ENCODE assay signal across 7 cellular contexts in the genomic region with DNA sequence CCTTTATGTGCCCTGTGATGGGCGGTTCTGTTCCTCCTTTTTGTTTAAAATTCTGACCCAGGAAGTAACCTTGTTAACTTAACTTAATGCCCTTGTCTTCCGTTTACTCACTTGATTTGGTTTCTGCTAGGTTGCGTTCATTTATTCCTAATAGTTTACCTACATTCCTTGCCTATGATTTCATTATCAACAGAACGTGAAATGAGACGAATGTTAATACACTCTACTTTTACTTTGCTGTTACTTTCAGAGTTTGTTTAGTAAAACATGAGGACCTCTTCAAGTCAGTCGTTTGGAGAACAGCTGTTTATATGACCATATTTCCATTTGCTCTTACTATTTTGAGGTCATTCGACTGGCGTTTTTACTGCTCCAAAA. TPM values are rescaled to one million over a fixed set of nuclear protein-coding genes. Genes with fewer than 3 reads are reported as not detected.
DNase-seq lines count a peak whose midpoint lies in the region; ATAC-seq and TF ChIP-seq lines count a peak whose summit lies in the region.

No MANE protein-coding gene starts in this region.

- ATAC-seq in foreskin keratinocyte (no peak), left lobe of liver (no peak), HG02678 (IDR thresholded peaks at IDR 0.05; ENCODE audit: unreplicated experiment) (no peak)

- H3F3A ChIP-seq in SU-DHL-6 (ENCODE audit: insufficient read depth) = peaks cover 15% of the 10 kb centered on the region

- H3K4me3 ChIP-seq in H7 (ENCODE audit: insufficient read depth, low read depth, low read length) = peak overlapping the region; percentile 91
- H3K4me3 ChIP-seq in SU-DHL-6 (ENCODE audit: insufficient read depth, low read length, poor library complexity, severe bottlenecking) = peak overlapping the region; percentile 86
- peak overlapping the region; percentile 91 for H3K4me3 ChIP-seq in skeletal muscle satellite cell (ENCODE audit: low read length)

- DNase-seq in H7 (no peak), foreskin keratinocyte (peak; percentile 46 to 67), left lobe of liver (ENCODE audit: low spot score) (no peak), cerebellar cortex (ENCODE audit: low spot score) (no peak)

- H3K4me2 ChIP-seq in SU-DHL-6 (ENCODE audit: low read depth, low read length, poor library complexity, severe bottlenecking) (peak overlapping the region; percentile 91), skeletal muscle satellite cell (ENCODE audit: low read length) (peak overlapping the region; percentile 88)

- H3K27ac ChIP-seq in SU-DHL-6 (ENCODE audit: low read depth, low read length) = peak overlapping the region; percentile 87
- H3K27ac ChIP-seq in foreskin keratinocyte = peak overlapping the region; percentile 67

- H3K27me3 ChIP-seq in H7 (ENCODE audit: control insufficient read depth, insufficient read depth, low read length) (no peaks in the 10 kb centered on the region), SU-DHL-6 (ENCODE audit: low read length) (no peaks in the 10 kb centered on the region), foreskin keratinocyte (no peaks in the 10 kb centered on the region), skeletal muscle satellite cell (ENCODE audit: control insufficient read depth, insufficient read depth, low read length) (no peaks in the 10 kb centered on the region)

- H3K36me3 ChIP-seq in H7 (replicated peaks; ENCODE audit: control insufficient read depth, insufficient read depth, low read length) (no peaks in the 10 kb centered on the region), SU-DHL-6 (ENCODE audit: low read length) (0 out of 2 replicates have a peak, but pooled peaks cover 2% of the 10 kb centered on the region), skeletal muscle satellite cell (ENCODE audit: insufficient read depth, low read length) (peaks cover 7% of the 10 kb centered on the region)

- H3K9ac ChIP-seq in SU-DHL-6 (ENCODE audit: low read length) (peak overlapping the region; percentile 94), skeletal muscle satellite cell (ENCODE audit: low read depth, low read length) (peak overlapping the region; percentile 86)

- H3K79me2 ChIP-seq in SU-DHL-6 (ENCODE audit: insufficient read depth, low read length) = peaks cover 55% of the 10 kb centered on the region

- H2AFZ ChIP-seq in SU-DHL-6 (ENCODE audit: low read depth, low read length, severe bottlenecking) = peak overlapping the region; percentile 83

- H3K4me1 ChIP-seq in foreskin keratinocyte (peaks cover 9% of the 10 kb centered on the region), skeletal muscle satellite cell (ENCODE audit: control insufficient read depth, insufficient read depth, low read length) (peaks cover 19% of the 10 kb centered on the region)

- H4K20me1 ChIP-seq in SU-DHL-6 (ENCODE audit: low read depth, low read length) = peaks cover 22% of the 10 kb centered on the region

- no peaks in the 10 kb centered on the region for H3K9me2 ChIP-seq in SU-DHL-6 (replicated peaks; ENCODE audit: insufficient read depth, low read length)

- H3K9me3 ChIP-seq in SU-DHL-6 (ENCODE audit: insufficient read depth, low read length) (no peaks in the 10 kb centered on the region), skeletal muscle satellite cell (replicated peaks; ENCODE audit: low read length) (no peaks in the 10 kb centered on the region)

- TF ChIP-seq CTCF in SU-DHL-6 (IDR thresholded peaks at IDR 0.05; ENCODE audit: insufficient read depth, low read length, poor library complexity, severe bottlenecking) (no peak), foreskin keratinocyte (conservative IDR thresholded peaks at IDR 0.05) (no peak)

RNA-seq across cellular contexts. Expression of gene CEP192, which starts 0.7 kb away (rescaled TPM):
- total RNA-seq in H7 (2014; rRNA removed; shearing (Covaris generic)) = 26.8 and 27.7 TPM in 2 replicates
- total RNA-seq in foreskin keratinocyte = 20.2 and 23.1 TPM in 2 replicates
- polyA plus RNA-seq in foreskin keratinocyte = 8.0 and 9.7 TPM in 2 replicates
- total RNA-seq in skeletal muscle satellite cell (2012; rRNA removed) = 21.8 and 26.4 TPM in 2 replicates
- total RNA-seq in left lobe of liver = 9.5 TPM

RNA-seq across cellular contexts. Expression of gene SEH1L, which starts 44.0 kb away (rescaled TPM):
- total RNA-seq in H7 (2014; rRNA removed; shearing (Covaris generic)) = 29.3 and 40.5 TPM in 2 replicates
- total RNA-seq in foreskin keratinocyte (47.5 and 55.2 TPM in 2 replicates), left lobe of liver (18.7 TPM)
- polyA plus RNA-seq in foreskin keratinocyte = 22.4 and 30.0 TPM in 2 replicates
- total RNA-seq in skeletal muscle satellite cell (2012; rRNA removed) = 54.6 and 68.2 TPM in 2 replicates

Comparison
In these comparisons a context has a peak if more than half of its experiments do, and no peak if none do; other contexts are left out.
1. DNase-seq: peak in foreskin keratinocyte (2 of 2); none in H7 (single experiment), left lobe of liver (single experiment) and cerebellar cortex (single experiment).
2. Peak in every context shown above with its lines, with median percentiles within 50 percentile points of each other: H3K4me3 ChIP-seq.